In the genomic region with DNA sequence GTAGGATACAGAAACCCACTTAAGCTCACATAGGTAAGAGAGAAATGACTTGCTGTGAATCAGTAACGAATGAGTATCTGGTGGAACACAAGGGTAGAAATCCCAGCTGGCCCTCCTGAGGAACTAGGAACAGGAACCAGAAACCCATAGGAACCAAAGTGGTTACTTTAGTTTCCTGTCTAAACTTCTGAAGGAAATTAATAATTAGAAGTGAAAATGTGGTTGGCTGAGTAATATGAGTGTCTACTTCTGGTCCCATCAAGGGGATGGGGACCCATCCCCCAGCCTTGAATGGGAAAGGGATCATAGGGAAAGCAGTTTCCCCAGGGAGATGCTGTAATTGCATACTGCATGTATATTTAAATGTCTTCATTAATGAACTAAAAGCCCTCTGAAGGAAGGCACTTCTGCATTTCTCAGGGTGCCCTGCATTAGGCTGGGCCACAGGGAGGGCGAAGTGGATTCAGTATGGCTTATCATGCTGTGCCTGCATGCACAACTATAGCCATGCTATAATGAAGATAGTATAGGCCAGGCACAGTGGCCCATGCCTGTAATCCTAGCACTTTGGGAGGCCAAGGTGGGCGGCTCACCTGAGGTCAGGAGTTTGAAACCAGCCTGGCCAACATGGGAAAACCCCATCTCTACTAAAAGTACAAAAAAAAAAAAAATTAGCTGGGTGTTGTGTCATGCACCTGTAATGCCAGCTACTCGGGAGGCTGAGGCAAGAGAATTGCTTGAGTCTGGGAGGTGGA, we compare ENCODE assay signal across 8 cellular contexts. TPM values are rescaled to one million over a fixed set of nuclear protein-coding genes. Genes with fewer than 3 reads are reported as not detected.
DNase-seq lines count a peak whose midpoint lies in the region; ATAC-seq and TF ChIP-seq lines count a peak whose summit lies in the region.
"Had no signal": no experiment of that assay in that cellular context is flagged by ENCODE, and none has a peak within 500 bp of the region (broad histone marks: within the 10 kb centered on the region; RNA-seq: fewer than 3 reads in every experiment).

No MANE protein-coding gene starts in this region.

- intact Hi-C loops in HCT116 (cut with micrococcal nuclease), result no loop called here

- CTCF ChIA-PET in HCT116 (lab: Charles Lee), result no interaction called here

- H3K4me2 ChIP-seq in HCT116 (ENCODE audit: low read length), result 0 out of 2 replicates have a peak overlapping the region, but pooled peaks have one; percentile 1

- peaks cover 0 to 29% of the 10 kb centered on the region in 2 experiments; a peak in 1 of 4 replicates for H3K36me3 ChIP-seq in HCT116 (ENCODE audit: control insufficient read depth in 1 of 2, insufficient read depth in 2 of 2, low read length in 2 of 2)

- peaks cover 58% of the 10 kb centered on the region for H3K79me2 ChIP-seq in HCT116 (ENCODE audit: insufficient read depth, low read length)

- peaks cover 89 to 98% of the 10 kb centered on the region in 2 experiments for H3K4me1 ChIP-seq in HCT116 (ENCODE audit: control insufficient read depth in 1 of 2, insufficient read depth in 2 of 2, low read length in 2 of 2)

- peak overlapping the region; percentile 83 for H3K27ac ChIP-seq in HCT116 (ENCODE audit: low read depth, low read length)

- no peaks in the 10 kb centered on the region for H3K27me3 ChIP-seq in HCT116 (ENCODE audit: insufficient read depth, low read length)
- H3K27me3 ChIP-seq: spleen had no signal

- no peak overlapping the region for H3K4me3 ChIP-seq in HCT116 (replicated peaks in 1 of 2; ENCODE audit: low read depth in 1 of 2, low read length in 2 of 2)
- H3K4me3 ChIP-seq: spleen had no signal

- no peak for TF ChIP-seq RAD21 in HCT116 (IDR thresholded peaks at IDR 0.05; ENCODE audit: low read depth)

- no peaks in the 10 kb centered on the region for H4K20me1 ChIP-seq in HCT116 (ENCODE audit: insufficient read depth)

- ATAC-seq in GM18868 (IDR thresholded peaks at IDR 0.05; ENCODE audit: unreplicated experiment) (peak; percentile 45), HCT116 (peak; percentile 18; the same call in 1 of the 2 replicates)

- no peaks in the 10 kb centered on the region for H3K9me2 ChIP-seq in HCT116 (ENCODE audit: insufficient read depth)

- TF ChIP-seq POLR2A in HCT116 (IDR thresholded peaks at IDR 0.05; ENCODE audit: borderline replicate concordance, extremely low read depth, insufficient read depth, insufficient read length), result no peak

- no peak overlapping the region for H3K9ac ChIP-seq in HCT116 (ENCODE audit: low read length)

- no peaks in the 10 kb centered on the region for H3K9me3 ChIP-seq in HCT116 (ENCODE audit: control insufficient read depth in 1 of 2, insufficient read depth in 1 of 2, low read depth in 1 of 2, low read length in 2 of 2)
- H3K9me3 ChIP-seq: spleen had no signal

- no peak overlapping the region for H2AFZ ChIP-seq in HCT116 (ENCODE audit: low read depth, low read length, poor library complexity, severe bottlenecking)

- no TSS peak for BruUV-seq in HCT116 (replicated peaks; lab: Mats Ljungman, UMichigan)

- POLR2A ChIA-PET in HCT116 (lab: Charles Lee), result interaction anchor here (1.1 to 1.3 kb wide), 2 partner anchors 60 to 85 kb away, joined by 3 read pairs; a partner anchor contains a TSS

- RAD21 ChIA-PET in HCT116 (lab: Charles Lee; ENCODE audit: low non-redundant PET in 1 of 2, low total read pairs in 2 of 2, uncharacterized antibody in 2 of 2, unreplicated experiment in 2 of 2), result no interaction called here

- DNase-seq in HCT116 (ENCODE audit: low read depth, low spot score) (no peak), NCI-H69 (lab: John Stamatoyannopoulos, UW) (peak; percentile 9), pons (ENCODE audit: low spot score) (peak; percentile 22), NCI-H2171 treated with DMSO at 0.1 percent for 48 hours (lab: John Stamatoyannopoulos, UW) (no peak), amygdala (lab: John Stamatoyannopoulos, UW) (no peak), NCI-H748 (lab: John Stamatoyannopoulos, UW; ENCODE audit: unreplicated experiment) (no peak)
- DNase-seq: spleen had no signal

- TF ChIP-seq CTCF in HCT116 (IDR thresholded peaks at IDR 0.05 in 2 of 3, conservative IDR thresholded peaks at IDR 0.05 in 1 of 3; ENCODE audit: borderline replicate concordance in 1 of 3, insufficient read depth in 1 of 3, low read depth in 2 of 3, low read length in 2 of 3), result no peak

TF ChIP-seq in HCT116, 20 proteins besides CTCF, POLR2A, EP300 and RAD21:
- TF ChIP-seq TCF7L2 (IDR thresholded peaks at IDR 0.05; ENCODE audit: borderline replicate concordance, extremely low read depth, insufficient read depth, insufficient read length), result no peak

RNA-seq across cellular contexts. Expression of a gene that starts 45.6 kb away (rescaled TPM):
- total RNA-seq in HCT116 (2021; ENCODE audit: unreplicated experiment), result 689 TPM
- 259 and 345 TPM in 2 replicates for polyA plus RNA-seq in HCT116 (2012)

Comparison
In these comparisons a context has a peak if more than half of its experiments do, and no peak if none do; other contexts are left out.
1. DNase-seq: peak in NCI-H69 (single experiment) and pons (single experiment); none in HCT116 (single experiment), NCI-H2171 treated with DMSO at 0.1 percent for 48 hours (single experiment), amygdala (0 of 56) and NCI-H748 (single experiment).